In the genomic region with DNA sequence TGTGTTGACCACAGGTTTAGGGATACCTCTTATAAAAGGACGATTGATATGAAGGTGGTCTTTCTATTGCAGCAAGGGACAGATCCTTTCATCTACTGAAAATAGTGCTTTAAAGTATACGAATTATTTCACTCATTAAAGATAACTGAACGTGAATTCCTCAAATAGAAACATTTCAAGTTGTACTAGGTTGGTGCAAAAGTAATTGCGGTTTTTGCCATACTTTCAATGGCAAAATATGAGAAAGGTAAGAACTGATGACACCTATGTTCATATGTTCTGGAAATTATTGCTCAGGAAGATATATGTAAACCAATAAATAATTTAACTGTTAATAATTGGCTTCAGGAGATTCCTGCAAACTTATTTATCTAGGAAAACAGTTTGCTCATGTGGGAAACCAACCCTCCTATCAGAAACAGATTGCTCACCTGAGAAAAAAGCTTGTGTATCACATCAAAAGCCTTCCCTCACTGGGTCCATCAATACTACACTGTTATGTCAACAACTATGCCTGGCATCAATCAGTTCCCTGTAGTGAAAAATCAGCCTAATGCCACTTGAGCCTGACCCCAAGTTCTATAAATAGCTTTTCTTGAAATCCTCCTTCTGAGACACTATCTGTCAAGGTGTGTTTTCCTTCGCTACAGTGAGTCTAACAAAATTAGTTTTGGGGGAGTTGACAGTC, we compare ENCODE assay signal across 32 cellular contexts.
"Had no signal": no experiment of that assay in that cellular context is flagged by ENCODE, and none has a peak within 500 bp of the region (broad histone marks: within the 10 kb centered on the region; RNA-seq: fewer than 3 reads in every experiment).

No MANE protein-coding gene starts in this region.

- H3K27ac Mint-ChIP-seq: activated B cell treated with CpG ODN at 0.5 μM for 24 hours; activated CD4-positive, alpha-beta memory T cell treated with anti-CD3 and anti-CD28 coated beads, Interleukin-2, amount 10 ng/mL, durations not matched to agents 7 days and 5 days; activated CD4-positive, alpha-beta T cell treated with anti-CD3 and anti-CD28 coated beads, Interleukin-2, amount 10 ng/mL, durations not matched to agents 7 days and 5 days; activated CD8-positive, alpha-beta memory T cell treated with anti-CD3 and anti-CD28 coated beads, Interleukin-2, amount 10 ng/mL, durations not matched to agents 7 days and 5 days; activated CD8-positive, alpha-beta T cell treated with anti-CD3 and anti-CD28 coated beads, Interleukin-2, amount 10 ng/mL, durations not matched to agents 7 days and 5 days; activated naive CD4-positive, alpha-beta T cell treated with anti-CD3 and anti-CD28 coated beads, Interleukin-2, amount 10 ng/mL, durations not matched to agents 7 days and 5 days; activated naive CD4-positive, alpha-beta T cell treated with anti-CD3 and anti-CD28 coated beads, Interleukin-2, amount 50 U/mL, for 24 hours; activated naive CD8-positive, alpha-beta T cell; activated naive CD8-positive, alpha-beta T cell treated with anti-CD3 and anti-CD28 coated beads, Interleukin-2, amount 10 ng/mL, durations not matched to agents 7 days and 5 days; activated naive CD8-positive, alpha-beta T cell treated with anti-CD3 and anti-CD28 coated beads, Interleukin-2, amount 50 U/mL, for 24 hours; activated T-cell treated with anti-CD3 and anti-CD28 coated beads, Interleukin-2, amount 50 U/mL, for 24 hours; activated T-helper 2 cell treated with anti-CD3 and anti-CD28 coated beads, Interferon-gamma antibody, Interleukin-2, Interleukin-4, amounts not matched to agents 10 μg/mL and 5 μg/mL and 100 μg/mL, durations not matched to agents 14 hours and 24 hours and 36 hours; brain; T-helper 1 cell treated with Interleukin-12 subunit alpha and Interleukin-12 subunit beta and Interleukin-4 antibody, amounts not matched to agents 30 μg/mL and 1 μg/mL, for 36 hours; T-helper 2 cell treated with Interferon-gamma antibody and Interleukin-4, amounts not matched to agents 5 μg/mL and 100 μg/mL, for 36 hours had no signal

- H3K27me3 ChIP-seq: ascending aorta had no signal

- H3K4me1 ChIP-seq: ascending aorta had no signal

- H3K36me3 Mint-ChIP-seq: activated CD8-positive, alpha-beta memory T cell treated with anti-CD3 and anti-CD28 coated beads, Interleukin-2, amount 10 ng/mL, durations not matched to agents 7 days and 5 days; activated naive CD4-positive, alpha-beta T cell treated with anti-CD3 and anti-CD28 coated beads, Interleukin-2, amount 10 ng/mL, durations not matched to agents 7 days and 5 days; activated naive CD8-positive, alpha-beta T cell; brain had no signal

- H3K4me3 ChIP-seq: ascending aorta had no signal

- H3K27ac ChIP-seq: ascending aorta, VCaP had no signal

- ATAC-seq: activated CD8-positive, alpha-beta memory T cell treated with anti-CD3 and anti-CD28 coated beads, Interleukin-2, amount 10 ng/mL, durations not matched to agents 7 days and 5 days; activated CD8-positive, alpha-beta T cell treated with anti-CD3 and anti-CD28 coated beads, Interleukin-2, amount 10 ng/mL, durations not matched to agents 7 days and 5 days; activated naive CD8-positive, alpha-beta T cell treated with anti-CD3 and anti-CD28 coated beads, Interleukin-2, amount 50 U/mL, for 24 hours had no signal

- DNase-seq: activated B cell treated with CpG ODN at 0.5 μM for 24 hours; activated CD4-positive, alpha-beta memory T cell treated with anti-CD3 and anti-CD28 coated beads, Interleukin-2, amount 10 ng/mL, durations not matched to agents 7 days and 5 days; activated CD4-positive, alpha-beta T cell treated with anti-CD3 and anti-CD28 coated beads for 48 hours; activated CD4-positive, alpha-beta T cell treated with anti-CD3 and anti-CD28 coated beads, Interleukin-2, amount 10 ng/mL, durations not matched to agents 7 days and 5 days; activated CD4-positive, alpha-beta T cell treated with anti-CD3 and anti-CD28 coated beads, Interleukin-2, amount 50 U/mL, for 48 hours; activated CD4-positive, CD25-positive, alpha-beta regulatory T cell treated with anti-CD3 and anti-CD28 coated beads, Interleukin-2, amount 50 U/mL, for 72 hours; activated CD8-positive, alpha-beta memory T cell treated with anti-CD3 and anti-CD28 coated beads for 24 hours; activated CD8-positive, alpha-beta memory T cell treated with anti-CD3 and anti-CD28 coated beads, Interleukin-2, amount 10 ng/mL, durations not matched to agents 7 days and 5 days; activated CD8-positive, alpha-beta memory T cell treated with anti-CD3 and anti-CD28 coated beads, Interleukin-2, amount 50 U/mL, for 48 hours; activated CD8-positive, alpha-beta T cell treated with anti-CD3 and anti-CD28 coated beads, Interleukin-2, amount 10 ng/mL, durations not matched to agents 7 days and 5 days; activated effector memory CD4-positive, alpha-beta T cell treated with Interleukin-2 at 50 U/mL for 16 hours; activated gamma-delta T cell; activated naive CD4-positive, alpha-beta T cell treated with anti-CD3 and anti-CD28 coated beads, Interleukin-2, amount 10 ng/mL, durations not matched to agents 7 days and 5 days; activated naive CD4-positive, alpha-beta T cell treated with Interleukin-2 at 50 U/mL for 16 hours; activated naive CD8-positive, alpha-beta T cell treated with anti-CD3 and anti-CD28 coated beads, Interleukin-2, amount 10 ng/mL, durations not matched to agents 7 days and 5 days; activated naive CD8-positive, alpha-beta T cell treated with anti-CD3 and anti-CD28 coated beads, Interleukin-2, amount 50 U/mL, for 24 hours; activated T-cell treated with anti-CD3 and anti-CD28 coated beads, Interleukin-2, amount 50 U/mL, for 24 hours; activated T-cell treated with anti-CD3 and anti-CD28 coated beads, Interleukin-2, amount 50 U/mL, for 48 hours; amygdala; anterior cingulate cortex; central memory CD4-positive, alpha-beta T cell; T-helper 1 cell; T-helper 2 cell; T-helper 9 cell had no signal

- H3K36me3 ChIP-seq: ascending aorta had no signal

- H3K9me3 ChIP-seq: ascending aorta had no signal

- H3K9me3 Mint-ChIP-seq: activated B cell treated with CpG ODN at 0.5 μM for 24 hours; activated CD4-positive, alpha-beta memory T cell treated with anti-CD3 and anti-CD28 coated beads, Interleukin-2, amount 10 ng/mL, durations not matched to agents 7 days and 5 days; activated naive CD4-positive, alpha-beta T cell treated with anti-CD3 and anti-CD28 coated beads, Interleukin-2, amount 10 ng/mL, durations not matched to agents 7 days and 5 days; activated naive CD8-positive, alpha-beta T cell treated with anti-CD3 and anti-CD28 coated beads, Interleukin-2, amount 50 U/mL, for 24 hours; activated T-helper 2 cell treated with anti-CD3 and anti-CD28 coated beads, Interferon-gamma antibody, Interleukin-2, Interleukin-4, amounts not matched to agents 10 μg/mL and 5 μg/mL and 100 μg/mL, durations not matched to agents 14 hours and 24 hours and 36 hours; T-helper 1 cell treated with Interleukin-12 subunit alpha and Interleukin-12 subunit beta and Interleukin-4 antibody, amounts not matched to agents 30 μg/mL and 1 μg/mL, for 36 hours; T-helper 2 cell treated with Interferon-gamma antibody and Interleukin-4, amounts not matched to agents 5 μg/mL and 100 μg/mL, for 36 hours had no signal

- H3K4me1 Mint-ChIP-seq: activated B cell treated with CpG ODN at 0.5 μM for 24 hours; activated CD4-positive, alpha-beta memory T cell treated with anti-CD3 and anti-CD28 coated beads, Interleukin-2, amount 10 ng/mL, durations not matched to agents 7 days and 5 days; activated CD4-positive, alpha-beta T cell treated with anti-CD3 and anti-CD28 coated beads, Interleukin-2, amount 10 ng/mL, durations not matched to agents 7 days and 5 days; activated CD8-positive, alpha-beta memory T cell treated with anti-CD3 and anti-CD28 coated beads, Interleukin-2, amount 10 ng/mL, durations not matched to agents 7 days and 5 days; activated naive CD4-positive, alpha-beta T cell treated with anti-CD3 and anti-CD28 coated beads, Interleukin-2, amount 10 ng/mL, durations not matched to agents 7 days and 5 days; activated naive CD4-positive, alpha-beta T cell treated with anti-CD3 and anti-CD28 coated beads, Interleukin-2, amount 50 U/mL, for 24 hours; activated naive CD8-positive, alpha-beta T cell treated with anti-CD3 and anti-CD28 coated beads, Interleukin-2, amount 10 ng/mL, durations not matched to agents 7 days and 5 days; activated naive CD8-positive, alpha-beta T cell treated with anti-CD3 and anti-CD28 coated beads, Interleukin-2, amount 50 U/mL, for 24 hours; brain had no signal

- H3K4me3 Mint-ChIP-seq: activated B cell treated with CpG ODN at 0.5 μM for 24 hours; activated CD4-positive, alpha-beta memory T cell treated with anti-CD3 and anti-CD28 coated beads, Interleukin-2, amount 10 ng/mL, durations not matched to agents 7 days and 5 days; activated CD4-positive, alpha-beta T cell treated with anti-CD3 and anti-CD28 coated beads, Interleukin-2, amount 10 ng/mL, durations not matched to agents 7 days and 5 days; activated CD8-positive, alpha-beta memory T cell treated with anti-CD3 and anti-CD28 coated beads, Interleukin-2, amount 10 ng/mL, durations not matched to agents 7 days and 5 days; activated CD8-positive, alpha-beta T cell treated with anti-CD3 and anti-CD28 coated beads, Interleukin-2, amount 10 ng/mL, durations not matched to agents 7 days and 5 days; activated naive CD4-positive, alpha-beta T cell treated with anti-CD3 and anti-CD28 coated beads, Interleukin-2, amount 10 ng/mL, durations not matched to agents 7 days and 5 days; activated naive CD4-positive, alpha-beta T cell treated with anti-CD3 and anti-CD28 coated beads, Interleukin-2, amount 50 U/mL, for 24 hours; activated naive CD8-positive, alpha-beta T cell; activated naive CD8-positive, alpha-beta T cell treated with anti-CD3 and anti-CD28 coated beads, Interleukin-2, amount 10 ng/mL, durations not matched to agents 7 days and 5 days; activated naive CD8-positive, alpha-beta T cell treated with anti-CD3 and anti-CD28 coated beads, Interleukin-2, amount 50 U/mL, for 24 hours; activated T-cell treated with anti-CD3 and anti-CD28 coated beads, Interleukin-2, amount 50 U/mL, for 24 hours; brain; T-helper 1 cell treated with Interleukin-12 subunit alpha and Interleukin-12 subunit beta and Interleukin-4 antibody, amounts not matched to agents 30 μg/mL and 1 μg/mL, for 36 hours; T-helper 2 cell treated with Interferon-gamma antibody and Interleukin-4, amounts not matched to agents 5 μg/mL and 100 μg/mL, for 36 hours had no signal
